In the genomic region with DNA sequence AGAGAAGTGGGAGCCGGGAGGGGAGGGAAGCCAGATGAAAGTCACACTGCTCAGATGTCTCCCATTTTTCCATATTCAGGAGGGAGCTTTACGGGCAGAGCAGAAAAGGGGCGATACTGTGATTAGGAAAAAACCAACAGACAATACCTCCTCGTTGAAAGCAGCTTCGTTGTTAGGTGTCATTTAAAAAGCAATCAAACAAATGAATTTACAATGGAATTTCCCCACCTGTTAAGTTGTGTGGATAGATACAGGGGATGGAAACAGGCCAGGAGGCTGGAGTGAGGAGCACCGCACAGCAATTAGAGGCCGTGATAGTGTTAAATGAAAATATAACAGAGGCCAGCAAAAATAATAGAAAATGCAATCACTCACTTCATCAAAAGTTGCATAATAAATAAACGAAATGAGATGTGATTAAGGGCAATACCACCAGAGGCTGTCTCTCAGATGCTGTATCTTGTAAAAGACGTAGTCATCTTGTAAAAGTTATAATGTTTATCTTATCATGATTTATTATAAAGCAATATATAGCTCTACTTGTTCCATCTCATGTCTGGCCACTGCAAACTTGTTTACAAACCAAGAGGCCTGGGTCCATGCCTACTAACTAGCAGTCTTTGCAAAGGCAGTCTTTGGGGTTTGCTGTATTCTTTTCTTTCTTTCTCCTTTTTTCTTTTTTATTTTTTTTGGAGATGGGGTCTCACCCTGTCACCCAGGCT, we compare ENCODE assay signal across 1 cellular context.
A peak's percentile ranks its signal among the peaks of the same experiment; 100 is the strongest.
TF ChIP-seq lines count a peak whose summit lies in the region.

No MANE protein-coding gene starts in this region.

TF ChIP-seq in K562, 482 proteins besides CTCF, POLR2A, EP300 and RAD21:
- TF ChIP-seq RNF2 (IDR thresholded peaks at IDR 0.05) (0 out of 2 replicates have a peak, but pooled peaks have one; percentile 20), NR2C1 (IDR thresholded peaks at IDR 0.05) (no peak), NR2C1 (tag; IDR thresholded peaks at IDR 0.05) (no peak)
